In the genomic region with DNA sequence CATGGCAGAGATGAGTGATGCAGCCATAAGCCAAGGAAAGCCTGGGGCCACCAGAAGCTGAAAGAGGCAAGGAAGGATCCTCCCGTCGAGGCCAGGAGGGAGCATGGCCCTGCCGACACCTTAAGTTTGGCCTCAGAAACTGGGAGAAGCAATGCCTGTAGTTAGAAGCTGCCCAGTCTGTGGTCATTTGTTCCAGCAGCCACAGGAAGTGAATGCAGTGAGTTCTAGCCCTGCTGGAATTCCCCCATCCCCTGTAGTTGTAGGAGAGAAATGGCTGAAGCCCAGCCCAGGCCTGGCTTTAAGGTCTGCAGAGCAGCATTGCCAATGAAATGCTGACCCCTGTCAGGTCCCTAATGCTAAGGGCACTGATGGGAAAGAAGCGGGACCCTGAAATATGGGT, we compare ENCODE assay signal across 1 cellular context.
TF ChIP-seq lines count a peak whose summit lies in the region.

No MANE protein-coding gene starts in this region.

TF ChIP-seq in H1, 55 proteins besides CTCF, POLR2A, EP300 and RAD21:
- no peak for TF ChIP-seq TBP (IDR thresholded peaks at IDR 0.05; ENCODE audit: low read depth, low read length)
- TF ChIP-seq FOSL1 (IDR thresholded peaks at IDR 0.05; ENCODE audit: insufficient read depth, low read depth, low read length), result no peak
